ENCODE assay signal across 1 cellular context in the genomic region with DNA sequence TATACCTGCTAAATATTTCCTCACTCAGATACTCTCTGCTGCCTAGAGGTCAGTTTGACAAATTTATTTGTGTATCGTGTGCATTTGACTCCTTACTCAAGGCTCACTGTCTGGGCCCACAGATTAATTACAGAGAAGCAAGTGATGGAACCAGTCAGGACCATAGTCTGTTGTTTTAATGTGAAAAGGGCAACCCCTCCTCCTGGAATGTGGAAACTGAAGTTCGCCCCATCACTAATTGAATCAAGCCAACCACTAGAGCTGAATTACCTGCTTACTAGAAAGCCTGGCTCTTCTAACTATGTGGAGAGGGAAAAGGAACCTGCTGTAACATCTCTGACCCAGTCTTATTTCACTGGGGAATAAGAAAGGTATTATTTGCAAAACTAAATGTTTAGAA.
TF ChIP-seq lines count a peak whose summit lies in the region.

No MANE protein-coding gene starts in this region.

TF ChIP-seq in IMR-90, 13 proteins besides CTCF, POLR2A, EP300 and RAD21 (continued from another document):
- no peak for TF ChIP-seq CEBPB (IDR thresholded peaks at IDR 0.05; ENCODE audit: low read depth, low read length)
- TF ChIP-seq BHLHE40 (IDR thresholded peaks at IDR 0.05; ENCODE audit: low read depth, low read length), result no peak
- no peak for TF ChIP-seq MAFK (IDR thresholded peaks at IDR 0.05; ENCODE audit: low read depth, low read length)
- TF ChIP-seq MAZ (IDR thresholded peaks at IDR 0.05; ENCODE audit: borderline replicate concordance, low read depth, low read length), result no peak
- TF ChIP-seq, protein P1, sequence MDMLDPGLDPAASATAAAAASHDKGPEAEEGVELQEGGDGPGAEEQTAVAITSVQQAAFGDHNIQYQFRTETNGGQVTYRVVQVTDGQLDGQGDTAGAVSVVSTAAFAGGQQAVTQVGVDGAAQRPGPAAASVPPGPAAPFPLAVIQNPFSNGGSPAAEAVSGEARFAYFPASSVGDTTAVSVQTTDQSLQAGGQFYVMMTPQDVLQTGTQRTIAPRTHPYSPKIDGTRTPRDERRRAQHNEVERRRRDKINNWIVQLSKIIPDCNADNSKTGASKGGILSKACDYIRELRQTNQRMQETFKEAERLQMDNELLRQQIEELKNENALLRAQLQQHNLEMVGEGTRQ (IDR thresholded peaks at IDR 0.05; ENCODE audit: low read depth, low read length), result no peak
- TF ChIP-seq RFX5 (IDR thresholded peaks at IDR 0.05; ENCODE audit: low read depth, low read length), result no peak
